ENCODE assay signal across 2 cellular contexts in the genomic region with DNA sequence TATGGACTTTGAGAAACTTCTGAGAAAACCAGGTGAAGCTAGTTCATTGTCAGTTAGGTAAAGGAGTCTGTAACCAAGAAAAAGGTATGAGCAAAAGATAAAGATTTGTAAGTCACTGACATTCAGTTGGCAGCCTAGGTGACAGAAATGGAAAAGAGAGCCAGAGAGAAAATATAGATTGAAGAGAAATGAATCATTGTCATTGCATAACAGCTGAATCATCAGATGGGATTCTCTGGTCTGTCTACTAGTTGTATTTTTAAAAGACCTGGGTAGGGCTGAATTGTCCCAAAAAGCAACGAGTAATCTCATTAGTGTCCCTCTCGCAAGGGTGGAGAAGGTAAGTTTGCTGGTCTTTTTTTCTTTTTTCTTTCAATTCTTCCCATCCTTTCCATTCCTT.
TF ChIP-seq lines count a peak whose summit lies in the region.

No MANE protein-coding gene starts in this region.

TF ChIP-seq in IMR-90, 13 proteins besides CTCF, POLR2A, EP300 and RAD21:
- TF ChIP-seq CEBPB (IDR thresholded peaks at IDR 0.05; ENCODE audit: low read depth, low read length) (peak; percentile 70), MXI1 (IDR thresholded peaks at IDR 0.05; ENCODE audit: borderline replicate concordance, low read depth, low read length) (no peak), FOS (IDR thresholded peaks at IDR 0.05; ENCODE audit: low read depth, low read length) (peak; percentile 6; the same call in 1 of the 2 replicates)

TF ChIP-seq in HepG2, 621 proteins besides CTCF, POLR2A, EP300 and RAD21:
- TF ChIP-seq NKX3-1 (CRISPR knock-in tag; IDR thresholded peaks at IDR 0.05) (no peak), SPEN (CRISPR knock-in tag; IDR thresholded peaks at IDR 0.05; ENCODE audit: low read depth) (no peak), BRCA1 (CRISPR knock-in tag; IDR thresholded peaks at IDR 0.05) (no peak), ZMYM3 (CRISPR knock-in tag; IDR thresholded peaks at IDR 0.05) (no peak), HIVEP1 (CRISPR knock-in tag; IDR thresholded peaks at IDR 0.05) (no peak), ELF4 (CRISPR knock-in tag; IDR thresholded peaks at IDR 0.05; ENCODE audit: borderline replicate concordance) (no peak), KLF13 (CRISPR knock-in tag; IDR thresholded peaks at IDR 0.05) (no peak), ZNF292 (CRISPR knock-in tag; IDR thresholded peaks at IDR 0.05; ENCODE audit: borderline replicate concordance, low read depth) (no peak), ERF (CRISPR knock-in tag; IDR thresholded peaks at IDR 0.05) (no peak), ISX (CRISPR knock-in tag; conservative IDR thresholded peaks at IDR 0.05) (no peak), RBM39 (IDR thresholded peaks at IDR 0.05; ENCODE audit: low read depth, low read length, poor library complexity, severe bottlenecking) (no peak), ZSCAN21 (CRISPR knock-in tag; IDR thresholded peaks at IDR 0.05; ENCODE audit: borderline replicate concordance) (no peak), ZNF207 (IDR thresholded peaks at IDR 0.05; ENCODE audit: borderline replicate concordance) (no peak), RFX1 (IDR thresholded peaks at IDR 0.05) (no peak), RBFOX2 (IDR thresholded peaks at IDR 0.05; ENCODE audit: low read depth, low read length) (no peak), ATAD3A (CRISPR knock-in tag; IDR thresholded peaks at IDR 0.05) (no peak)
- TF ChIP-seq, protein P1, sequence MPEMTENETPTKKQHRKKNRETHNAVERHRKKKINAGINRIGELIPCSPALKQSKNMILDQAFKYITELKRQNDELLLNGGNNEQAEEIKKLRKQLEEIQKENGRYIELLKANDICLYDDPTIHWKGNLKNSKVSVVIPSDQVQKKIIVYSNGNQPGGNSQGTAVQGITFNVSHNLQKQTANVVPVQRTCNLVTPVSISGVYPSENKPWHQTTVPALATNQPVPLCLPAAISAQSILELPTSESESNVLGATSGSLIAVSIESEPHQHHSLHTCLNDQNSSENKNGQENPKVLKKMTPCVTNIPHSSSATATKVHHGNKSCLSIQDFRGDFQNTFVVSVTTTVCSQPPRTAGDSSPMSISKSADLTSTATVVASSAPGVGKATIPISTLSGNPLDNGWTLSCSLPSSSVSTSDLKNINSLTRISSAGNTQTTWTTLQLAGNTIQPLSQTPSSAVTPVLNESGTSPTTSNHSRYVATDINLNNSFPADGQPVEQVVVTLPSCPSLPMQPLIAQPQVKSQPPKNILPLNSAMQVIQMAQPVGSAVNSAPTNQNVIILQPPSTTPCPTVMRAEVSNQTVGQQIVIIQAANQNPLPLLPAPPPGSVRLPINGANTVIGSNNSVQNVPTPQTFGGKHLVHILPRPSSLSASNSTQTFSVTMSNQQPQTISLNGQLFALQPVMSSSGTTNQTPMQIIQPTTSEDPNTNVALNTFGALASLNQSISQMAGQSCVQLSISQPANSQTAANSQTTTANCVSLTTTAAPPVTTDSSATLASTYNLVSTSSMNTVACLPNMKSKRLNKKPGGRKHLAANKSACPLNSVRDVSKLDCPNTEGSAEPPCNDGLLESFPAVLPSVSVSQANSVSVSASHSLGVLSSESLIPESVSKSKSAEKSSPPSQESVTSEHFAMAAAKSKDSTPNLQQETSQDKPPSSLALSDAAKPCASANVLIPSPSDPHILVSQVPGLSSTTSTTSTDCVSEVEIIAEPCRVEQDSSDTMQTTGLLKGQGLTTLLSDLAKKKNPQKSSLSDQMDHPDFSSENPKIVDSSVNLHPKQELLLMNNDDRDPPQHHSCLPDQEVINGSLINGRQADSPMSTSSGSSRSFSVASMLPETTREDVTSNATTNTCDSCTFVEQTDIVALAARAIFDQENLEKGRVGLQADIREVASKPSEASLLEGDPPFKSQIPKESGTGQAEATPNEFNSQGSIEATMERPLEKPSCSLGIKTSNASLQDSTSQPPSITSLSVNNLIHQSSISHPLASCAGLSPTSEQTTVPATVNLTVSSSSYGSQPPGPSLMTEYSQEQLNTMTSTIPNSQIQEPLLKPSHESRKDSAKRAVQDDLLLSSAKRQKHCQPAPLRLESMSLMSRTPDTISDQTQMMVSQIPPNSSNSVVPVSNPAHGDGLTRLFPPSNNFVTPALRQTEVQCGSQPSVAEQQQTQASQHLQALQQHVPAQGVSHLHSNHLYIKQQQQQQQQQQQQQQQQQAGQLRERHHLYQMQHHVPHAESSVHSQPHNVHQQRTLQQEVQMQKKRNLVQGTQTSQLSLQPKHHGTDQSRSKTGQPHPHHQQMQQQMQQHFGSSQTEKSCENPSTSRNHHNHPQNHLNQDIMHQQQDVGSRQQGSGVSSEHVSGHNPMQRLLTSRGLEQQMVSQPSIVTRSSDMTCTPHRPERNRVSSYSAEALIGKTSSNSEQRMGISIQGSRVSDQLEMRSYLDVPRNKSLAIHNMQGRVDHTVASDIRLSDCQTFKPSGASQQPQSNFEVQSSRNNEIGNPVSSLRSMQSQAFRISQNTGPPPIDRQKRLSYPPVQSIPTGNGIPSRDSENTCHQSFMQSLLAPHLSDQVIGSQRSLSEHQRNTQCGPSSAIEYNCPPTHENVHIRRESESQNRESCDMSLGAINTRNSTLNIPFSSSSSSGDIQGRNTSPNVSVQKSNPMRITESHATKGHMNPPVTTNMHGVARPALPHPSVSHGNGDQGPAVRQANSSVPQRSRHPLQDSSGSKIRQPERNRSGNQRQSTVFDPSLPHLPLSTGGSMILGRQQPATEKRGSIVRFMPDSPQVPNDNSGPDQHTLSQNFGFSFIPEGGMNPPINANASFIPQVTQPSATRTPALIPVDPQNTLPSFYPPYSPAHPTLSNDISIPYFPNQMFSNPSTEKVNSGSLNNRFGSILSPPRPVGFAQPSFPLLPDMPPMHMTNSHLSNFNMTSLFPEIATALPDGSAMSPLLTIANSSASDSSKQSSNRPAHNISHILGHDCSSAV (CRISPR knock-in tag; IDR thresholded peaks at IDR 0.05; ENCODE audit: borderline replicate concordance) = no peak
- TF ChIP-seq, protein P2, sequence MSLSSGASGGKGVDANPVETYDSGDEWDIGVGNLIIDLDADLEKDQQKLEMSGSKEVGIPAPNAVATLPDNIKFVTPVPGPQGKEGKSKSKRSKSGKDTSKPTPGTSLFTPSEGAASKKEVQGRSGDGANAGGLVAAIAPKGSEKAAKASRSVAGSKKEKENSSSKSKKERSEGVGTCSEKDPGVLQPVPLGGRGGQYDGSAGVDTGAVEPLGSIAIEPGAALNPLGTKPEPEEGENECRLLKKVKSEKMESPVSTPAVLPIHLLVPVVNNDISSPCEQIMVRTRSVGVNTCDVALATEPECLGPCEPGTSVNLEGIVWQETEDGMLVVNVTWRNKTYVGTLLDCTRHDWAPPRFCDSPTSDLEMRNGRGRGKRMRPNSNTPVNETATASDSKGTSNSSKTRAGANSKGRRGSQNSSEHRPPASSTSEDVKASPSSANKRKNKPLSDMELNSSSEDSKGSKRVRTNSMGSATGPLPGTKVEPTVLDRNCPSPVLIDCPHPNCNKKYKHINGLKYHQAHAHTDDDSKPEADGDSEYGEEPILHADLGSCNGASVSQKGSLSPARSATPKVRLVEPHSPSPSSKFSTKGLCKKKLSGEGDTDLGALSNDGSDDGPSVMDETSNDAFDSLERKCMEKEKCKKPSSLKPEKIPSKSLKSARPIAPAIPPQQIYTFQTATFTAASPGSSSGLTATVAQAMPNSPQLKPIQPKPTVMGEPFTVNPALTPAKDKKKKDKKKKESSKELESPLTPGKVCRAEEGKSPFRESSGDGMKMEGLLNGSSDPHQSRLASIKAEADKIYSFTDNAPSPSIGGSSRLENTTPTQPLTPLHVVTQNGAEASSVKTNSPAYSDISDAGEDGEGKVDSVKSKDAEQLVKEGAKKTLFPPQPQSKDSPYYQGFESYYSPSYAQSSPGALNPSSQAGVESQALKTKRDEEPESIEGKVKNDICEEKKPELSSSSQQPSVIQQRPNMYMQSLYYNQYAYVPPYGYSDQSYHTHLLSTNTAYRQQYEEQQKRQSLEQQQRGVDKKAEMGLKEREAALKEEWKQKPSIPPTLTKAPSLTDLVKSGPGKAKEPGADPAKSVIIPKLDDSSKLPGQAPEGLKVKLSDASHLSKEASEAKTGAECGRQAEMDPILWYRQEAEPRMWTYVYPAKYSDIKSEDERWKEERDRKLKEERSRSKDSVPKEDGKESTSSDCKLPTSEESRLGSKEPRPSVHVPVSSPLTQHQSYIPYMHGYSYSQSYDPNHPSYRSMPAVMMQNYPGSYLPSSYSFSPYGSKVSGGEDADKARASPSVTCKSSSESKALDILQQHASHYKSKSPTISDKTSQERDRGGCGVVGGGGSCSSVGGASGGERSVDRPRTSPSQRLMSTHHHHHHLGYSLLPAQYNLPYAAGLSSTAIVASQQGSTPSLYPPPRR (CRISPR knock-in tag; IDR thresholded peaks at IDR 0.05; ENCODE audit: borderline replicate concordance) = no peak
- TF ChIP-seq, protein P3, sequence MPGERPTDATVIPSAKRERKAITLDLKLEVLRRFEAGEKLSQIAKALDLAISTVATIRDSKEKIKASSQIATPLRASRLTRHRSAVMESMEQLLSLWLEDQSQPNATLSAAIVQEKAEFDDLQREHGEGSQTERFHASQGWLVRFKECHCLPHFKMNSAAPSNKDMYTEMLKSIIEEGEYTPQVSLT (CRISPR knock-in tag; IDR thresholded peaks at IDR 0.05; ENCODE audit: borderline replicate concordance, low read depth) = no peak
- TF ChIP-seq, protein P4, sequence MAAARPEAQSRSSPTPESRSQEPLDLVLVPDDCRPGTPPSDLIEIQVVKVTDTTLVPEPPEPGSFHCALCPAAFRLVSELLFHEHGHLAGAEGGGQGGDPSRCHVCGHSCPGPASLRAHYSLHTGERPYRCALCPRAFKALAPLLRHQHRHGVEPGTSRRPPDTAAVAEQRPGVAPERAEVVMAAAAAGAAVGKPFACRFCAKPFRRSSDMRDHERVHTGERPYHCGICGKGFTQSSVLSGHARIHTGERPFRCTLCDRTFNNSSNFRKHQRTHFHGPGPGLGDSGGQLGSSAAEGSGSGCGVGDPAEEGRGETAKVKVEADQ (CRISPR knock-in tag; IDR thresholded peaks at IDR 0.05; ENCODE audit: borderline replicate concordance) = no peak
